In genomic region chr5:124737651-124738050, GRCh38 we compare ENCODE assay signal across 28 cellular contexts. TPM values are rescaled to one million over a fixed set of nuclear protein-coding genes. Genes with fewer than 3 reads are reported as not detected.
DNase-seq lines count a peak whose midpoint lies in the region; ATAC-seq and TF ChIP-seq lines count a peak whose summit lies in the region.
"Had no signal": no experiment of that assay in that cellular context is flagged by ENCODE, and none has a peak within 500 bp of the region (broad histone marks: within the 10 kb centered on the region; RNA-seq: fewer than 3 reads in every experiment).

No MANE protein-coding gene starts in this region.

- no peaks in the 10 kb centered on the region for H3K27me3 ChIP-seq in H7 (ENCODE audit: control insufficient read depth, insufficient read depth, low read length)
- H3K27me3 ChIP-seq in SU-DHL-6 (ENCODE audit: low read length): no peaks in the 10 kb centered on the region
- no peaks in the 10 kb centered on the region for H3K27me3 ChIP-seq in hepatocyte

- peaks cover 34 to 59% of the 10 kb centered on the region in 2 donors for H3K4me1 Mint-ChIP-seq in stimulated activated naive B cell treated with anti-CD40 and anti-IgM and Interleukin-4, amounts not matched to agents 10 μg/mL and 1 μg/mL and 100 μg/mL, for 72 hours

- peaks cover 80% of the 10 kb centered on the region for H3K4me1 ChIP-seq in hepatocyte (ENCODE audit: insufficient read depth)

- no peak overlapping the region for H3K4me3 Mint-ChIP-seq in stimulated activated naive B cell treated with anti-CD40 and anti-IgM and Interleukin-4, amounts not matched to agents 10 μg/mL and 1 μg/mL and 100 μg/mL, for 72 hours
- H3K4me3 Mint-ChIP-seq: activated CD8-positive, alpha-beta T cell treated with anti-CD3 and anti-CD28 coated beads for 36 hours; activated naive CD4-positive, alpha-beta T cell treated with anti-CD3 and anti-CD28 coated beads for 36 hours; activated T-cell treated with anti-CD3 and anti-CD28 coated beads, Interleukin-2, amount 50 U/mL, for 4 hours; T-helper 2 cell treated with Interferon-gamma antibody and Interleukin-4, amounts not matched to agents 5 μg/mL and 100 μg/mL, for 36 hours had no signal

- no peak overlapping the region for H3K4me3 ChIP-seq in H7 (ENCODE audit: insufficient read depth, low read depth, low read length)
- H3K4me3 ChIP-seq in SU-DHL-6 (ENCODE audit: insufficient read depth, low read length, poor library complexity, severe bottlenecking): peak overlapping the region; percentile 49
- H3K4me3 ChIP-seq in hepatocyte: no peak overlapping the region
- H3K4me3 ChIP-seq: left ventricle myocardium inferior, psoas muscle, skin epidermis, tibial artery had no signal

- H4K20me1 ChIP-seq in SU-DHL-6 (ENCODE audit: low read depth, low read length) (no peaks in the 10 kb centered on the region), hepatocyte (ENCODE audit: insufficient read depth, poor library complexity, severe bottlenecking) (no peaks in the 10 kb centered on the region)

- WGBS in hepatocyte (ENCODE audit: low lambda C conversion rate, missing lambda C conversion rate): 100% methylated on average over 1 of the region's 1 CpG

- H3F3A ChIP-seq in SU-DHL-6 (ENCODE audit: insufficient read depth): peaks cover 71% of the 10 kb centered on the region

- DNase-seq in H7 (peak; percentile 28), hepatocyte (ENCODE audit: low spot score) (no peak), GOT3 (lab: John Stamatoyannopoulos, UW) (no peak), NCI-H82 (lab: John Stamatoyannopoulos, UW) (no peak)
- DNase-seq in stimulated activated naive B cell treated with anti-CD40 and anti-IgM and Interleukin-4, amounts not matched to agents 10 μg/mL and 1 μg/mL and 100 μg/mL, for 72 hours: no peak
- DNase-seq in activated CD8-positive, alpha-beta memory T cell treated with anti-CD3 and anti-CD28 coated beads for 24 hours: no peak
- DNase-seq: activated CD4-positive, CD25-positive, alpha-beta regulatory T cell; activated CD8-positive, alpha-beta T cell treated with anti-CD3 and anti-CD28 coated beads for 36 hours; activated naive CD4-positive, alpha-beta T cell treated with anti-CD3 and anti-CD28 coated beads for 36 hours; activated T-cell treated with anti-CD3 and anti-CD28 coated beads, Interleukin-2, amount 50 U/mL, for 4 hours; amygdala; central memory CD4-positive, alpha-beta T cell; DND-41; effector CD4-positive, alpha-beta T cell; left ventricle myocardium inferior; midbrain; NCI-H187 treated with DMSO at 0.1 percent for 48 hours; NCI-H345; psoas muscle; RPMI8226; SK-N-SH; stimulated activated naive CD4-positive, alpha-beta T cell treated with Interleukin-2 at 50 U/mL for 16 hours; tibial artery had no signal

- H3K27ac Mint-ChIP-seq in stimulated activated naive B cell treated with anti-CD40 and anti-IgM and Interleukin-4, amounts not matched to agents 10 μg/mL and 1 μg/mL and 100 μg/mL, for 72 hours: peak overlapping the region; percentile 65
- H3K27ac Mint-ChIP-seq: activated CD8-positive, alpha-beta T cell treated with anti-CD3 and anti-CD28 coated beads for 36 hours; activated naive CD4-positive, alpha-beta T cell treated with anti-CD3 and anti-CD28 coated beads for 36 hours; T-helper 2 cell treated with Interferon-gamma antibody and Interleukin-4, amounts not matched to agents 5 μg/mL and 100 μg/mL, for 36 hours had no signal

- TF ChIP-seq CTCF in SU-DHL-6 (IDR thresholded peaks at IDR 0.05; ENCODE audit: insufficient read depth, low read length, poor library complexity, severe bottlenecking) (no peak), hepatocyte (IDR thresholded peaks at IDR 0.05; ENCODE audit: poor library complexity) (no peak)

- H3K9me3 ChIP-seq in SU-DHL-6 (ENCODE audit: insufficient read depth, low read length) (no peaks in the 10 kb centered on the region), hepatocyte (ENCODE audit: low read depth) (no peaks in the 10 kb centered on the region)
- H3K9me3 ChIP-seq: left ventricle myocardium inferior, psoas muscle, tibial artery had no signal

- H3K79me2 ChIP-seq in SU-DHL-6 (ENCODE audit: insufficient read depth, low read length) (peaks cover 97% of the 10 kb centered on the region), hepatocyte (peaks cover 86% of the 10 kb centered on the region)

- H3K4me2 ChIP-seq in SU-DHL-6 (ENCODE audit: low read depth, low read length, poor library complexity, severe bottlenecking) (peak overlapping the region; percentile 96), hepatocyte (peak overlapping the region; percentile 78)
- H3K4me2 ChIP-seq: KMS-11, SK-N-SH had no signal

- H3K36me3 ChIP-seq in H7 (replicated peaks; ENCODE audit: control insufficient read depth, insufficient read depth, low read length) (no peaks in the 10 kb centered on the region), SU-DHL-6 (ENCODE audit: low read length) (no peaks in the 10 kb centered on the region; the same call in 1 of the 2 replicates), hepatocyte (replicated peaks; ENCODE audit: insufficient read depth, low read depth) (no peaks in the 10 kb centered on the region)
- H3K36me3 ChIP-seq: left ventricle myocardium inferior, tibial artery had no signal

- no peak for ATAC-seq in stimulated activated naive B cell treated with anti-CD40 and anti-IgM and Interleukin-4, amounts not matched to agents 10 μg/mL and 1 μg/mL and 100 μg/mL, for 72 hours (replicated peaks)
- ATAC-seq: activated CD8-positive, alpha-beta T cell treated with anti-CD3 and anti-CD28 coated beads for 36 hours; activated T-cell treated with anti-CD3 and anti-CD28 coated beads, Interleukin-2, amount 50 U/mL, for 4 hours; esophagus mucosa; psoas muscle had no signal

- H2AFZ ChIP-seq in SU-DHL-6 (ENCODE audit: low read depth, low read length, severe bottlenecking) (no peak overlapping the region), hepatocyte (no peak overlapping the region)

- H3K27ac ChIP-seq in SU-DHL-6 (ENCODE audit: low read depth, low read length) (peak overlapping the region; percentile 98), hepatocyte (peak overlapping the region; percentile 77)
- H3K27ac ChIP-seq: KMS-11, left ventricle myocardium inferior, psoas muscle, skin epidermis, tibial artery had no signal

- H3K9me2 ChIP-seq in SU-DHL-6 (replicated peaks; ENCODE audit: insufficient read depth, low read length): no peaks in the 10 kb centered on the region
- no peaks in the 10 kb centered on the region for H3K9me2 ChIP-seq in hepatocyte (replicated peaks; ENCODE audit: insufficient read depth)
- H3K9me2 ChIP-seq: SK-N-SH had no signal

- peaks cover 0 to 2% of the 10 kb centered on the region in 2 donors for H3K36me3 Mint-ChIP-seq in stimulated activated naive B cell treated with anti-CD40 and anti-IgM and Interleukin-4, amounts not matched to agents 10 μg/mL and 1 μg/mL and 100 μg/mL, for 72 hours

- peak overlapping the region; percentile 66 for H3K9ac ChIP-seq in SU-DHL-6 (ENCODE audit: low read length)
- H3K9ac ChIP-seq: KMS-11, SK-N-SH had no signal

- H3K27me3 Mint-ChIP-seq in stimulated activated naive B cell treated with anti-CD40 and anti-IgM and Interleukin-4, amounts not matched to agents 10 μg/mL and 1 μg/mL and 100 μg/mL, for 72 hours: peaks cover 0 to 8% of the 10 kb centered on the region in 2 donors

- no peaks in the 10 kb centered on the region for H3K9me3 Mint-ChIP-seq in stimulated activated naive B cell treated with anti-CD40 and anti-IgM and Interleukin-4, amounts not matched to agents 10 μg/mL and 1 μg/mL and 100 μg/mL, for 72 hours
- H3K9me3 Mint-ChIP-seq: activated CD8-positive, alpha-beta T cell treated with anti-CD3 and anti-CD28 coated beads for 36 hours; T-helper 2 cell treated with Interferon-gamma antibody and Interleukin-4, amounts not matched to agents 5 μg/mL and 100 μg/mL, for 36 hours had no signal

RNA-seq across cellular contexts. Expression of gene ZNF608, which starts 8.8 kb away (rescaled TPM):
- 58.7 and 61.6 TPM in 2 replicates for total RNA-seq in H7 (2014; rRNA removed; shearing (Covaris generic))
- 28.5 and 30.0 TPM in 2 replicates for total RNA-seq in hepatocyte
- polyA plus RNA-seq in hepatocyte: 12.4 and 19.8 TPM in 2 replicates
- total RNA-seq: activated CD8-positive, alpha-beta T cell treated with anti-CD3 and anti-CD28 coated beads for 36 hours; activated naive CD4-positive, alpha-beta T cell treated with anti-CD3 and anti-CD28 coated beads for 36 hours had no signal
